17 cellular contexts compared by ENCODE assay signal in genomic region chr17:35129154-35129972, GRCh38. TPM values are rescaled to one million over a fixed set of nuclear protein-coding genes. Genes with fewer than 3 reads are reported as not detected.
DNase-seq lines count a peak whose midpoint lies in the region; ATAC-seq and TF ChIP-seq lines count a peak whose summit lies in the region.
"Had no signal": no experiment of that assay in that cellular context is flagged by ENCODE, and none has a peak within 500 bp of the region (broad histone marks: within the 10 kb centered on the region; RNA-seq: fewer than 3 reads in every experiment).

No MANE protein-coding gene starts in this region.

- peaks cover 31% of the 10 kb centered on the region for H3K36me3 ChIP-seq in left ventricle myocardium inferior
- peaks cover 25% of the 10 kb centered on the region for H3K36me3 ChIP-seq in right atrium auricular region
- H3K36me3 ChIP-seq in upper lobe of right lung: peaks cover 30% of the 10 kb centered on the region
- H3K36me3 ChIP-seq: ovary had no signal

- DNase-seq in left ventricle myocardium inferior (no peak), right atrium auricular region (ENCODE audit: low spot score) (no peak), amniotic epithelial cell (ENCODE audit: low read depth) (peak; percentile 13), upper lobe of right lung (no peak), left lobe of liver (ENCODE audit: low spot score) (no peak)
- DNase-seq: activated CD4-positive, alpha-beta T cell treated with anti-CD3 and anti-CD28 coated beads for 36 hours; activated T-cell treated with anti-CD3 and anti-CD28 coated beads for 4 hours; GDM1; heart right ventricle; mucosa of descending colon; NCI-H1048; ovary; SHP77 treated with DMSO at 0.1 percent for 48 hours; small intestine; stimulated activated naive CD8-positive, alpha-beta T cell treated with anti-CD3 and anti-CD28 coated beads, Interleukin-15, Interleukin-2, amounts not matched to agents 100 U/mL and 50 U/mL, for 24 hours had no signal

- H3K4me1 ChIP-seq in left ventricle myocardium inferior (peaks cover 12% of the 10 kb centered on the region), right atrium auricular region (peaks cover 0 to 13% of the 10 kb centered on the region in 2 donors), upper lobe of right lung (peaks cover 8% of the 10 kb centered on the region)

- no peak overlapping the region for H3K4me3 ChIP-seq in left ventricle myocardium inferior
- H3K4me3 ChIP-seq in right atrium auricular region: no peak overlapping the region
- no peak overlapping the region for H3K4me3 ChIP-seq in upper lobe of right lung
- H3K4me3 ChIP-seq: heart right ventricle, mucosa of descending colon, ovary had no signal

- H3K9me3 ChIP-seq in left ventricle myocardium inferior (replicated peaks) (no peaks in the 10 kb centered on the region), right atrium auricular region (no peaks in the 10 kb centered on the region), upper lobe of right lung (no peaks in the 10 kb centered on the region)
- H3K9me3 ChIP-seq: heart right ventricle, mucosa of descending colon, ovary had no signal

- H3K27me3 ChIP-seq in left ventricle myocardium inferior (ENCODE audit: low read depth) (no peaks in the 10 kb centered on the region), right atrium auricular region (no peaks in the 10 kb centered on the region), upper lobe of right lung (no peaks in the 10 kb centered on the region)
- H3K27me3 ChIP-seq: heart right ventricle, ovary had no signal

- intact Hi-C loops in left ventricle myocardium inferior (cut with micrococcal nuclease): loop anchor here (10.0 kb wide), 1 partner anchor 135 kb away; no protein-coding TSS in a partner anchor
- intact Hi-C loops in upper lobe of right lung (cut with DNase I): no loop called here

- H3K27ac ChIP-seq in left ventricle myocardium inferior (replicated peaks) (peak overlapping the region; percentile 46), right atrium auricular region (no peak overlapping the region), upper lobe of right lung (peak overlapping the region; percentile 8)
- H3K27ac ChIP-seq: ovary had no signal

- ATAC-seq in upper lobe of right lung: no peak
- ATAC-seq in HG02588 (IDR thresholded peaks at IDR 0.05; ENCODE audit: unreplicated experiment): no peak
- no peak for ATAC-seq in left lobe of liver
- ATAC-seq: mucosa of descending colon; stimulated activated naive CD8-positive, alpha-beta T cell treated with anti-CD3 and anti-CD28 coated beads, Interleukin-15, Interleukin-2, amounts not matched to agents 100 U/mL and 50 U/mL, for 24 hours had no signal

- TF ChIP-seq CTCF in left ventricle myocardium inferior (IDR thresholded peaks at IDR 0.05; ENCODE audit: borderline replicate concordance) (no peak), right atrium auricular region (IDR thresholded peaks at IDR 0.05) (no peak), upper lobe of right lung (IDR thresholded peaks at IDR 0.05) (no peak)

RNA-seq across cellular contexts. Expression of gene FNDC8, which starts 7.9 kb away (rescaled TPM):
- total RNA-seq in left ventricle myocardium inferior (not detected), right atrium auricular region (not detected), upper lobe of right lung (not detected), left lobe of liver (not detected)
- total RNA-seq: activated CD4-positive, alpha-beta T cell treated with anti-CD3 and anti-CD28 coated beads for 36 hours; chondrocyte; heart right ventricle; mucosa of descending colon; ovary had no signal

RNA-seq across cellular contexts. Expression of gene RAD51D, which starts 9.7 kb away (rescaled TPM):
- total RNA-seq in left ventricle myocardium inferior (4.6 TPM), right atrium auricular region (1 to 10 TPM; 2.0 to 4.5 TPM), upper lobe of right lung (19.1 TPM), left lobe of liver (4.4 TPM)

RNA-seq across cellular contexts. Expression of gene NLE1, which starts 12.7 kb away (rescaled TPM):
- total RNA-seq in left ventricle myocardium inferior (4.2 TPM), right atrium auricular region (1 to 10 TPM; 3.6 to 8.2 TPM), upper lobe of right lung (10.1 TPM), left lobe of liver (6.8 TPM)

RNA-seq across cellular contexts. Expression of gene UNC45B, which starts 18.3 kb away (rescaled TPM):
- 205 TPM for total RNA-seq in left ventricle myocardium inferior
- total RNA-seq in right atrium auricular region: 100 to 1,000 TPM; 118 to 131 TPM
- 0.14 TPM for total RNA-seq in upper lobe of right lung
- not detected for total RNA-seq in left lobe of liver
- total RNA-seq: chondrocyte had no signal

Comparison
In these comparisons a context has a peak if more than half of its experiments do, and no peak if none do; other contexts are left out.
1. H3K27ac ChIP-seq: peak in left ventricle myocardium inferior (single experiment) and upper lobe of right lung (single experiment); none in right atrium auricular region (0 of 2).